In the genomic region with DNA sequence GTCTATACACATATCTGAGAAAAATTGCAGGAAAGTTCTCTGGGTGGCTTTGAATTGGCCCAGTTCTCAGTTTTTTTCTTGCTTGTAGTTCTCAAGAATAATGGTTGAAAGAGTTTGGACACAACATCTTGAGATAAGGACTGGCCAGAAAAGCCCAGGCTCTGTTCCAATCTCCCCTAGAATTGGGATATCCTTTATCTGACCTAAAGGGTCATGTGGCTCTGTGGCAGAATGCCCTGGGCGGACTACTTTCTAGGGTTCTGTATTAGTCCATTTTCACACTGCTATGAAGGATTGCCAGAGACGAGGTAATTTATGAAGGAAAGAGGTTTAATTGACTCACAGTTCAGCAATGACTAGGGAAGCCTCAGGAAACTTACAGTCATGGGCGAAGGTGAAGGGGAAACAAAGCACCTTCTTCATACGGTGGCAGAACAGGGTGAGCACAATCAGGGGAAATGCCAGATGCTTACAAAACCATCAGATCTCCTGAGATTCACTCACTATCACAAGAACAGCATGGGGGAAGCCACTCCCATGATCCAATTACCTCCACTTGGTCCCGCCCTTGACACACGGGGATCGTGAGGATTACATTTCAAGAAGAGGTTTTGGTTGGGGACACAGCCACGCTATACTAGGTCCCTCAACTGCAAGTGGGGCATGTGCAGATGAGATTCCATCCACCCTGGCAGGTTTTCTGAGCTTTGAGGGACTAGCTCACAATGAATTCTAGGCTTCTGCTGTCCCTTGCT, we compare ENCODE assay signal across 26 cellular contexts.
"Had no signal": no experiment of that assay in that cellular context is flagged by ENCODE, and none has a peak within 500 bp of the region (broad histone marks: within the 10 kb centered on the region; RNA-seq: fewer than 3 reads in every experiment).

No MANE protein-coding gene starts in this region.

- H3K36me3 ChIP-seq: adrenal gland, breast epithelium, right lobe of liver, uterus, WERI-Rb-1 had no signal

- H3K4me1 ChIP-seq: adrenal gland, breast epithelium, parathyroid adenoma, right lobe of liver, uterus had no signal

- H3K27ac ChIP-seq: adrenal gland, breast epithelium, hepatocyte, parathyroid adenoma, right lobe of liver, skin epidermis, uterus, WERI-Rb-1 had no signal

- ATAC-seq: activated T-cell treated with anti-CD3 and anti-CD28 coated beads, Interleukin-2, amount 50 U/mL, for 4 hours; esophagus mucosa; right lobe of liver; stimulated activated naive CD8-positive, alpha-beta T cell treated with anti-CD3 and anti-CD28 coated beads, Interleukin-15, amount 100 ng/mL, for 72 hours; T-cell had no signal

- H3K9me3 ChIP-seq: adrenal gland, right lobe of liver, uterus had no signal

- H3K27me3 ChIP-seq: adrenal gland, breast epithelium, hepatocyte, right lobe of liver, uterus had no signal

- H3K27ac Mint-ChIP-seq: activated naive CD8-positive, alpha-beta T cell; activated T-helper 2 cell treated with anti-CD3 and anti-CD28 coated beads, Interferon-gamma antibody, Interleukin-2, Interleukin-4, amounts not matched to agents 10 μg/mL and 5 μg/mL and 100 μg/mL, durations not matched to agents 14 hours and 24 hours and 36 hours; memory B cell; nephron progenitor cell; stimulated activated naive CD8-positive, alpha-beta T cell treated with anti-CD3 and anti-CD28 coated beads, Interleukin-15, amount 100 ng/mL, for 72 hours; T-cell; T-helper 2 cell treated with Interferon-gamma antibody and Interleukin-4, amounts not matched to agents 5 μg/mL and 100 μg/mL, for 36 hours had no signal

- DNase-seq: activated CD4-positive, alpha-beta T cell treated with anti-CD3 and anti-CD28 coated beads, Interleukin-2, amount 50 U/mL, for 4 hours; activated CD8-positive, alpha-beta memory T cell treated with anti-CD3 and anti-CD28 coated beads for 24 hours; activated CD8-positive, alpha-beta memory T cell treated with anti-CD3 and anti-CD28 coated beads, Interleukin-2, amount 50 U/mL, for 4 hours; activated naive CD4-positive, alpha-beta T cell; activated T-cell treated with anti-CD3 and anti-CD28 coated beads, Interleukin-2, amount 50 U/mL, for 4 hours; cerebellar nuclear complex; effector CD8-positive, alpha-beta T cell; foreskin melanocyte; nephron progenitor cell; right lobe of liver; stimulated activated CD4-positive, alpha-beta T cell treated with anti-CD3 and anti-CD28 coated beads, Interleukin-1b, Interleukin-23, amount 100 ng/mL, for 48 hours; stimulated activated naive CD8-positive, alpha-beta T cell treated with anti-CD3 and anti-CD28 coated beads, Interleukin-15, amount 100 ng/mL, for 72 hours; T-cell; trophoblast cell; uterus; WERI-Rb-1 had no signal

- H3K36me3 Mint-ChIP-seq: activated naive CD8-positive, alpha-beta T cell; memory B cell; T-cell had no signal

- H3K4me1 Mint-ChIP-seq: memory B cell; nephron progenitor cell; stimulated activated naive CD8-positive, alpha-beta T cell treated with anti-CD3 and anti-CD28 coated beads, Interleukin-15, amount 100 ng/mL, for 72 hours; T-cell had no signal

- H3K27me3 Mint-ChIP-seq: activated naive CD8-positive, alpha-beta T cell; memory B cell; stimulated activated naive CD8-positive, alpha-beta T cell treated with anti-CD3 and anti-CD28 coated beads, Interleukin-15, amount 100 ng/mL, for 72 hours; T-cell had no signal

- H3K4me3 Mint-ChIP-seq: activated naive CD8-positive, alpha-beta T cell; activated T-cell treated with anti-CD3 and anti-CD28 coated beads, Interleukin-2, amount 50 U/mL, for 4 hours; memory B cell; nephron progenitor cell; stimulated activated naive CD8-positive, alpha-beta T cell treated with anti-CD3 and anti-CD28 coated beads, Interleukin-15, amount 100 ng/mL, for 72 hours; T-cell; T-helper 2 cell treated with Interferon-gamma antibody and Interleukin-4, amounts not matched to agents 5 μg/mL and 100 μg/mL, for 36 hours had no signal

- H3K4me3 ChIP-seq: adrenal gland, breast epithelium, hepatocyte, right lobe of liver, skin epidermis, uterus had no signal
